Comparison of ENCODE assay signal across 8 cellular contexts in genomic region chr15:43492673-43493601, GRCh38. TPM values are rescaled to one million over a fixed set of nuclear protein-coding genes. Genes with fewer than 3 reads are reported as not detected.
DNase-seq lines count a peak whose midpoint lies in the region; ATAC-seq and TF ChIP-seq lines count a peak whose summit lies in the region.

A gene with protein sequence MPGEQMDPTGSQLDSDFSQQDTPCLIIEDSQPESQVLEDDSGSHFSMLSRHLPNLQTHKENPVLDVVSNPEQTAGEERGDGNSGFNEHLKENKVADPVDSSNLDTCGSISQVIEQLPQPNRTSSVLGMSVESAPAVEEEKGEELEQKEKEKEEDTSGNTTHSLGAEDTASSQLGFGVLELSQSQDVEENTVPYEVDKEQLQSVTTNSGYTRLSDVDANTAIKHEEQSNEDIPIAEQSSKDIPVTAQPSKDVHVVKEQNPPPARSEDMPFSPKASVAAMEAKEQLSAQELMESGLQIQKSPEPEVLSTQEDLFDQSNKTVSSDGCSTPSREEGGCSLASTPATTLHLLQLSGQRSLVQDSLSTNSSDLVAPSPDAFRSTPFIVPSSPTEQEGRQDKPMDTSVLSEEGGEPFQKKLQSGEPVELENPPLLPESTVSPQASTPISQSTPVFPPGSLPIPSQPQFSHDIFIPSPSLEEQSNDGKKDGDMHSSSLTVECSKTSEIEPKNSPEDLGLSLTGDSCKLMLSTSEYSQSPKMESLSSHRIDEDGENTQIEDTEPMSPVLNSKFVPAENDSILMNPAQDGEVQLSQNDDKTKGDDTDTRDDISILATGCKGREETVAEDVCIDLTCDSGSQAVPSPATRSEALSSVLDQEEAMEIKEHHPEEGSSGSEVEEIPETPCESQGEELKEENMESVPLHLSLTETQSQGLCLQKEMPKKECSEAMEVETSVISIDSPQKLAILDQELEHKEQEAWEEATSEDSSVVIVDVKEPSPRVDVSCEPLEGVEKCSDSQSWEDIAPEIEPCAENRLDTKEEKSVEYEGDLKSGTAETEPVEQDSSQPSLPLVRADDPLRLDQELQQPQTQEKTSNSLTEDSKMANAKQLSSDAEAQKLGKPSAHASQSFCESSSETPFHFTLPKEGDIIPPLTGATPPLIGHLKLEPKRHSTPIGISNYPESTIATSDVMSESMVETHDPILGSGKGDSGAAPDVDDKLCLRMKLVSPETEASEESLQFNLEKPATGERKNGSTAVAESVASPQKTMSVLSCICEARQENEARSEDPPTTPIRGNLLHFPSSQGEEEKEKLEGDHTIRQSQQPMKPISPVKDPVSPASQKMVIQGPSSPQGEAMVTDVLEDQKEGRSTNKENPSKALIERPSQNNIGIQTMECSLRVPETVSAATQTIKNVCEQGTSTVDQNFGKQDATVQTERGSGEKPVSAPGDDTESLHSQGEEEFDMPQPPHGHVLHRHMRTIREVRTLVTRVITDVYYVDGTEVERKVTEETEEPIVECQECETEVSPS (N-terminal part only) (minus strand): TSS chr15:43493156. CDS start chr15:43493043, 113 bp downstream.

- intact Hi-C loops in lower lobe of right lung (cut with DNase I), result no loop called here

- ATAC-seq in lower lobe of right lung, result peak; percentile 100

- peaks cover 0 to 33% (median 2%) of the 10 kb centered on the region in 3 donors for H3K36me3 Mint-ChIP-seq in CD8-positive, alpha-beta memory T cell

- peak within 1 kb of the TSS; percentile 92 for H3K27ac ChIP-seq in CD8-positive, alpha-beta memory T cell (ENCODE audit: low read depth, low read length)
- peak within 1 kb of the TSS; percentile 82 for H3K27ac ChIP-seq in lower lobe of right lung

- peak within 1 kb of the TSS; percentile 75 to 99 (median 98) for H3K27ac Mint-ChIP-seq in CD8-positive, alpha-beta memory T cell

- peaks cover 28 to 40% (median 38%) of the 10 kb centered on the region in 3 donors for H3K4me1 Mint-ChIP-seq in CD8-positive, alpha-beta memory T cell

- H3K9me3 Mint-ChIP-seq in CD8-positive, alpha-beta memory T cell, result no peaks in the 10 kb centered on the region

- no peaks in the 10 kb centered on the region for H3K36me3 ChIP-seq in CD8-positive, alpha-beta memory T cell (ENCODE audit: insufficient read depth, low read length)
- H3K36me3 ChIP-seq in lower lobe of right lung, result peaks cover 7% of the 10 kb centered on the region

- POLR2A ChIA-PET in CD8-positive, alpha-beta memory T cell (lab: Charles Lee), result interaction anchor here (2.3 kb wide), 1 partner anchor 18 kb away, joined by 27 read pairs; no protein-coding TSS in a partner anchor

- CTCF ChIA-PET in CD8-positive, alpha-beta memory T cell (lab: Charles Lee), result interaction anchor here (1.2 to 2.6 kb wide), 2 partner anchors 18 to 22 kb away, joined by 3 to 20 read pairs; no protein-coding TSS in a partner anchor

- no peaks in the 10 kb centered on the region for H3K27me3 ChIP-seq in CD8-positive, alpha-beta memory T cell (ENCODE audit: insufficient read depth, low read length, poor library complexity, severe bottlenecking)
- no peaks in the 10 kb centered on the region for H3K27me3 ChIP-seq in lower lobe of right lung (ENCODE audit: low read depth)

- H3K4me3 ChIP-seq in CD8-positive, alpha-beta memory T cell (ENCODE audit: low read length), result peak within 1 kb of the TSS; percentile 85
- peak within 1 kb of the TSS; percentile 85 for H3K4me3 ChIP-seq in lower lobe of right lung

- DNase-seq in CD8-positive, alpha-beta memory T cell, result peak; percentile 91 to 97 (median 93)
- DNase-seq in GM20000 (ENCODE audit: low spot score) (peak; percentile 92), HT-29 (ENCODE audit: low spot score) (peak; percentile 97), lower lobe of right lung (peak; percentile 99)
- peak; percentile 97 for DNase-seq in NK-92 treated with Interleukin-12 subunit alpha and Interleukin-12 subunit beta, amount 100 ng/mL, for 24 hours (lab: John Stamatoyannopoulos, UW)
- DNase-seq in activated CD8-positive, alpha-beta memory T cell treated with anti-CD3 and anti-CD28 coated beads for 24 hours, result peak; percentile 96
- peak; percentile 94 for DNase-seq in effector CD4-positive, alpha-beta T cell
- DNase-seq in stimulated activated CD4-positive, alpha-beta T cell treated with anti-CD3 and anti-CD28 coated beads, TNF-alpha, amount 100 ng/mL, for 1 hour (ENCODE audit: low read depth in 3 of 3, low spot score in 1 of 3), result peak; percentile 82 to 87 (median 83)

- peak within 1 kb of the TSS; percentile 89 to 98 (median 94) for H3K4me3 Mint-ChIP-seq in CD8-positive, alpha-beta memory T cell

- no peaks in the 10 kb centered on the region for H3K9me3 ChIP-seq in CD8-positive, alpha-beta memory T cell (ENCODE audit: low read length)
- H3K9me3 ChIP-seq in lower lobe of right lung, result no peaks in the 10 kb centered on the region

- no peak for TF ChIP-seq CTCF in GM20000 (IDR thresholded peaks at IDR 0.05; ENCODE audit: extremely low read depth, missing control alignments)
- no peak for TF ChIP-seq CTCF in lower lobe of right lung (IDR thresholded peaks at IDR 0.05)

- H3K4me1 ChIP-seq in CD8-positive, alpha-beta memory T cell (ENCODE audit: insufficient read depth, low read length), result peaks cover 20% of the 10 kb centered on the region
- H3K4me1 ChIP-seq in lower lobe of right lung, result peaks cover 6% of the 10 kb centered on the region

- H3K27me3 Mint-ChIP-seq in CD8-positive, alpha-beta memory T cell, result no peaks in the 10 kb centered on the region

RNA-seq across cellular contexts. Expression of the gene that starts here (rescaled TPM):
- 10 to 100 TPM; 28.7 to 29.1 TPM for total RNA-seq in CD8-positive, alpha-beta memory T cell
- 8.2 TPM for polyA plus RNA-seq in CD8-positive, alpha-beta memory T cell
- total RNA-seq in HT-29 (2014; rRNA removed; shearing (Covaris generic)), result 38.1 and 39.4 TPM in 2 replicates
- total RNA-seq in lower lobe of right lung, result 41.0 TPM

Comparison
In these comparisons a context has a peak if more than half of its experiments do, and no peak if none do; other contexts are left out.
1. Peak in every context shown above with its lines: DNase-seq, ATAC-seq, H3K4me3 ChIP-seq and H3K27ac ChIP-seq.